ENCODE assay signal across 1 cellular context in the genomic region with DNA sequence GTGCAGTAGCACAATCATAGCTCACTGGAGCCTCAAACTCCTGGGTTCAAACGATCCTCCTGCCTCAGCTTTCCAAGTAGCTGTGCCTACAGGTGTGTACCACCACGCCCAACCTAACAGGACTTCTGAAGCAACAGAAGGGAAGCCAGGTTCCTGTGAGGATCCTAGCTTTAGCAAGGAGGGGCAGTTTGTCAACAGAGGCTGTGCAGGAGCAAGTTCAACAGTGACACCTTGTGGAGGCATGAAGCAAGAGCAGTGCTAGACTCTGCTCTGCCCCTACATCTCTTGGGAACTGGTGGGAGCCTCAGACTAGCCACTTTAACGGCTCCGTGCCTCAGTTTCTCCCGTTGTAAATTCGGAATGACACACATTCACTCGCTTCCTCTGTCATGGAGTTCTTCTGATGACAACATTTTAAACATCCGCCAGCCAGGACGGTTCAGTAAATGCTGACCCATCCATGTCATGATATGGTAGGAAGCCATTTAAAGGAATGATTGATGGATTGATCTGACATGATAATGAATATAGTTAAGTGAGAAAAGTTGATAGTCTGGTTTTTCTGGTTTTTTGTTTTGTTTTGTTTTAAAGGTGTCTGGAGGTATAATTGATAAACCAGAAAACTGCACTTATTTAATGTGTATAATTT.
TF ChIP-seq lines count a peak whose summit lies in the region.

No MANE protein-coding gene starts in this region.

TF ChIP-seq in K562, 482 proteins besides CTCF, POLR2A, EP300 and RAD21 (continued from another document):
- TF ChIP-seq VEZF1 (CRISPR knock-in tag; IDR thresholded peaks at IDR 0.05) (peak; percentile 27; the same call in 1 of the 2 replicates), ESRRA (IDR thresholded peaks at IDR 0.05; ENCODE audit: borderline replicate concordance, low read depth) (no peak), CEBPB (tag; IDR thresholded peaks at IDR 0.05) (peak; percentile 32; the same call in 1 of the 2 replicates), HLTF (IDR thresholded peaks at IDR 0.05) (no peak), RCOR1 (IDR thresholded peaks at IDR 0.05; ENCODE audit: borderline replicate concordance in 1 of 2, low read depth in 2 of 2, low read length in 2 of 2) (0 out of 4 replicates have a peak, but pooled peaks of 1 of the 2 experiments have one; percentile 13), PBX2 (CRISPR knock-in tag; IDR thresholded peaks at IDR 0.05; ENCODE audit: low read depth) (no peak), PBX2 (tag; conservative IDR thresholded peaks at IDR 0.05; ENCODE audit: low read depth) (peak; percentile 68), FOSL1 (tag; conservative IDR thresholded peaks at IDR 0.05) (no peak), PKNOX1 (IDR thresholded peaks at IDR 0.05) (peak; percentile 45), FOXA3 (CRISPR knock-in tag; conservative IDR thresholded peaks at IDR 0.05 in 1 of 2, IDR thresholded peaks at IDR 0.05 in 1 of 2) (peak; percentile 79 to 89), SMC3 (conservative IDR thresholded peaks at IDR 0.05; ENCODE audit: insufficient read depth, low read depth, low read length) (peak; percentile 90), ZNF407 (IDR thresholded peaks at IDR 0.05; ENCODE audit: low read depth) (no peak), TRIM28 (IDR thresholded peaks at IDR 0.05) (peak; percentile 93), CC2D1A (IDR thresholded peaks at IDR 0.05) (0 out of 2 replicates have a peak, but pooled peaks have one; percentile 34), BCOR (IDR thresholded peaks at IDR 0.05) (0 out of 2 replicates have a peak, but pooled peaks have one; percentile 45), ZNF212 (CRISPR knock-in tag; IDR thresholded peaks at IDR 0.05) (no peak), CBX3 (IDR thresholded peaks at IDR 0.05; ENCODE audit: borderline replicate concordance in 1 of 2, low read length in 2 of 2) (peak; percentile 82 to 98), ZBTB33 (CRISPR knock-in tag; IDR thresholded peaks at IDR 0.05) (no peak), NELFE (IDR thresholded peaks at IDR 0.05; ENCODE audit: insufficient read depth, insufficient read length) (no peak), GABPA (tag; conservative IDR thresholded peaks at IDR 0.05; ENCODE audit: low read depth) (no peak)
- TF ChIP-seq, protein P1, sequence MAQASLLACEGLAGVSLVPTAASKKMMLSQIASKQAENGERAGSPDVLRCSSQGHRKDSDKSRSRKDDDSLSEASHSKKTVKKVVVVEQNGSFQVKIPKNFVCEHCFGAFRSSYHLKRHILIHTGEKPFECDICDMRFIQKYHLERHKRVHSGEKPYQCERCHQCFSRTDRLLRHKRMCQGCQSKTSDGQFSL (CRISPR knock-in tag; IDR thresholded peaks at IDR 0.05): peak; percentile 52; the same call in 1 of the 2 replicates
- TF ChIP-seq, protein P1 (tag; IDR thresholded peaks at IDR 0.05): no peak
